ENCODE assay signal across 8 cellular contexts in the genomic region with DNA sequence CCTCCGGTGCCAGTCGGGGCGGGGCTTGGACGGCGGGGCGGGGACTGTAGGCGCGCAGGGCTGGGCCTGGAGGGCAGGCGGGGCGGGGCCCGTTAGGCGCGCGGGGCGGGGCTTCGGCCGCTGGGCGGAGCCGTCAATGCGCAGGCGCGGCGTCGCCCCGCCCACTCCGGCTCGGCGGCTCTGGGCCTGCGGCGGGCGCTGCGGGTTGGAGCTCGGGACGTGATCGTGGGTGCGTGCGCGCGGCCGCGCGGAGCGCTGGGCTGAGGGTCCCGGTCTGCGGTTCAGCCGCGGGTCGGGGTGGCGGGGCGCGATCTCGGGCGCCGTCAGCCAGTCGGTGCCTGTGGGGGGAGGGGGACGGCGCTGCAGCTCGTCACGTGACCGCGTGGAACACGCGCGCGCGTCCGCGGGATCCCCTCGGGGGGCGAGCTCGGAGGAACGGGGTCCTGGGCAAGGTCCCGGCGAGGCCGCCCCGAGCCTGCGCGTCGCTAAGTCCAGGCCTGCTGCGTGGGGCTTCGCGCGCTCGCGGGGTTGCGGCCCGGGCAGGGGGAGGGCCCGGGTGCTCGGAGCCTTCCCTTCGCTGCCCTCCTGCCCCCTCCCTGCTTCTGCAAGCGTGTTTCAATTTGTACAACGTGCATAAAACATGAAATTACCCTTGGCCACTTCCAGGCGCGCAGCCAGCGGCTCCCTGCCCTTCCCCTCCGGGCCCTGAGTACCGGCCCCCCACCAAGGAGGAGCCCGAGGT. TPM values are rescaled to one million over a fixed set of nuclear protein-coding genes. Genes with fewer than 3 reads are reported as not detected.
DNase-seq lines count a peak whose midpoint lies in the region; ATAC-seq, FAIRE-seq and TF ChIP-seq lines count a peak whose summit lies in the region.

A gene (plus strand): TSS at position 164 of the 742 bp plus-strand sequence. CDS start 595 bp downstream, outside the sequence.

- no peaks in the 10 kb centered on the region for H3K4me1 Mint-ChIP-seq in WTC11
- H3K4me1 Mint-ChIP-seq in immature natural killer cell = peaks cover 23 to 35% of the 10 kb centered on the region in 2 donors

- in situ Hi-C loops in ACHN (cut with HindIII; ENCODE audit: low pct_ligation_motif_present, low pct_unique_long_range_greater_than_20kb, low sequenced_read_pairs) = no loop called here

- H3K27me3 ChIP-seq in bronchial epithelial cell (ENCODE audit: control insufficient read depth, insufficient read depth, low read length) = no peaks in the 10 kb centered on the region

- DNase-seq in ACHN (peak; percentile 89), NCI-H2227 treated with DMSO at 0.1 percent for 48 hours (lab: John Stamatoyannopoulos, UW) (peak; percentile 65), WTC11 (ENCODE audit: low spot score) (peak; percentile 96), bronchial epithelial cell (ENCODE audit: low read depth) (peak; percentile 47), immature natural killer cell (peak; percentile 93 to 94 (median 94)), smooth muscle cell of the brain vasculature (ENCODE audit: low read depth, low spot score) (peak; percentile 44)

- H3K36me3 ChIP-seq in bronchial epithelial cell (ENCODE audit: control insufficient read depth, insufficient read depth, low read length) = peaks cover 3% of the 10 kb centered on the region

- ATAC-seq in GM18873 (IDR thresholded peaks at IDR 0.05; ENCODE audit: low FRiP score, unreplicated experiment) (peak; percentile 66), HG03135 (IDR thresholded peaks at IDR 0.05; ENCODE audit: unreplicated experiment) (peak; percentile 77), WTC11 (peak; percentile 96)

- FAIRE-seq in bronchial epithelial cell (lab: Jason Lieb, UNC) = no peak

- H3K27ac Mint-ChIP-seq in WTC11 = no peak within 1 kb of the TSS
- H3K27ac Mint-ChIP-seq in immature natural killer cell = peak within 1 kb of the TSS; percentile 43 to 86 (median 69)

- peaks cover 10% of the 10 kb centered on the region for H3K36me3 Mint-ChIP-seq in WTC11
- H3K36me3 Mint-ChIP-seq in immature natural killer cell = peaks cover 0 to 4% (median 3%) of the 10 kb centered on the region in 3 donors

- H3K9me3 Mint-ChIP-seq in WTC11 (peaks cover 6% of the 10 kb centered on the region; the same call in 1 of the 2 replicates), immature natural killer cell (no peaks in the 10 kb centered on the region)

- CTCF ChIA-PET in WTC11 (lab: Charles Lee) = interaction anchor here (0.8 to 2.8 kb wide), 19 partner anchors 10 to 883 kb away, joined by 3 to 13 read pairs (median 4); a partner anchor contains a TSS

- H3K4me3 Mint-ChIP-seq in WTC11 (peak within 1 kb of the TSS; percentile 79), immature natural killer cell (peak within 1 kb of the TSS; percentile 81 to 86 (median 82))

- H3K27me3 Mint-ChIP-seq in WTC11 (ENCODE audit: low read depth) = peaks cover 14% of the 10 kb centered on the region
- H3K27me3 Mint-ChIP-seq in immature natural killer cell (ENCODE audit: low read depth in 3 of 3) = peaks cover 3 to 26% (median 9%) of the 10 kb centered on the region in 3 donors

- TF ChIP-seq CTCF in WTC11 (IDR thresholded peaks at IDR 0.05) (no peak), bronchial epithelial cell (IDR thresholded peaks at IDR 0.05; ENCODE audit: insufficient read depth, low read length, severe bottlenecking) (no peak)

- POLR2A ChIA-PET in WTC11 (lab: Charles Lee) = interaction anchor here (1.0 to 1.4 kb wide), 2 partner anchors 34 to 48 kb away, joined by 3 read pairs; a partner anchor contains a TSS

- H3K4me3 ChIP-seq in bronchial epithelial cell (ENCODE audit: low read depth, low read length) = peak within 1 kb of the TSS; percentile 62

TF ChIP-seq in WTC11, 78 proteins besides CTCF, POLR2A, EP300 and RAD21 (continues in another document):
- TF ChIP-seq, protein P1, sequence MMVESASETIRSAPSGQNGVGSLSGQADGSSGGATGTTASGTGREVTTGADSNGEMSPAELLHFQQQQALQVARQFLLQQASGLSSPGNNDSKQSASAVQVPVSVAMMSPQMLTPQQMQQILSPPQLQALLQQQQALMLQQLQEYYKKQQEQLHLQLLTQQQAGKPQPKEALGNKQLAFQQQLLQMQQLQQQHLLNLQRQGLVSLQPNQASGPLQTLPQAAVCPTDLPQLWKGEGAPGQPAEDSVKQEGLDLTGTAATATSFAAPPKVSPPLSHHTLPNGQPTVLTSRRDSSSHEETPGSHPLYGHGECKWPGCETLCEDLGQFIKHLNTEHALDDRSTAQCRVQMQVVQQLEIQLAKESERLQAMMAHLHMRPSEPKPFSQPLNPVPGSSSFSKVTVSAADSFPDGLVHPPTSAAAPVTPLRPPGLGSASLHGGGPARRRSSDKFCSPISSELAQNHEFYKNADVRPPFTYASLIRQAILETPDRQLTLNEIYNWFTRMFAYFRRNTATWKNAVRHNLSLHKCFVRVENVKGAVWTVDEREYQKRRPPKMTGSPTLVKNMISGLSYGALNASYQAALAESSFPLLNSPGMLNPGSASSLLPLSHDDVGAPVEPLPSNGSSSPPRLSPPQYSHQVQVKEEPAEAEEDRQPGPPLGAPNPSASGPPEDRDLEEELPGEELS (CRISPR knock-in tag; IDR thresholded peaks at IDR 0.05) = 0 out of 2 replicates have a peak, but pooled peaks have one; percentile 59
- TF ChIP-seq ZNF317 (CRISPR knock-in tag; IDR thresholded peaks at IDR 0.05; ENCODE audit: borderline replicate concordance, low read depth) (peak; percentile 37; the same call in 1 of the 2 replicates), SMAD4 (CRISPR knock-in tag; IDR thresholded peaks at IDR 0.05) (no peak; the same call in 1 of the 2 replicates), EMX1 (CRISPR knock-in tag; IDR thresholded peaks at IDR 0.05) (0 out of 2 replicates have a peak, but pooled peaks have one; percentile 12), NFE2L1 (CRISPR knock-in tag; IDR thresholded peaks at IDR 0.05) (no peak), SOX15 (CRISPR knock-in tag; IDR thresholded peaks at IDR 0.05) (no peak), PRRX2 (CRISPR knock-in tag; IDR thresholded peaks at IDR 0.05) (no peak), ATF1 (CRISPR knock-in tag; IDR thresholded peaks at IDR 0.05) (no peak)
- TF ChIP-seq, protein P2, sequence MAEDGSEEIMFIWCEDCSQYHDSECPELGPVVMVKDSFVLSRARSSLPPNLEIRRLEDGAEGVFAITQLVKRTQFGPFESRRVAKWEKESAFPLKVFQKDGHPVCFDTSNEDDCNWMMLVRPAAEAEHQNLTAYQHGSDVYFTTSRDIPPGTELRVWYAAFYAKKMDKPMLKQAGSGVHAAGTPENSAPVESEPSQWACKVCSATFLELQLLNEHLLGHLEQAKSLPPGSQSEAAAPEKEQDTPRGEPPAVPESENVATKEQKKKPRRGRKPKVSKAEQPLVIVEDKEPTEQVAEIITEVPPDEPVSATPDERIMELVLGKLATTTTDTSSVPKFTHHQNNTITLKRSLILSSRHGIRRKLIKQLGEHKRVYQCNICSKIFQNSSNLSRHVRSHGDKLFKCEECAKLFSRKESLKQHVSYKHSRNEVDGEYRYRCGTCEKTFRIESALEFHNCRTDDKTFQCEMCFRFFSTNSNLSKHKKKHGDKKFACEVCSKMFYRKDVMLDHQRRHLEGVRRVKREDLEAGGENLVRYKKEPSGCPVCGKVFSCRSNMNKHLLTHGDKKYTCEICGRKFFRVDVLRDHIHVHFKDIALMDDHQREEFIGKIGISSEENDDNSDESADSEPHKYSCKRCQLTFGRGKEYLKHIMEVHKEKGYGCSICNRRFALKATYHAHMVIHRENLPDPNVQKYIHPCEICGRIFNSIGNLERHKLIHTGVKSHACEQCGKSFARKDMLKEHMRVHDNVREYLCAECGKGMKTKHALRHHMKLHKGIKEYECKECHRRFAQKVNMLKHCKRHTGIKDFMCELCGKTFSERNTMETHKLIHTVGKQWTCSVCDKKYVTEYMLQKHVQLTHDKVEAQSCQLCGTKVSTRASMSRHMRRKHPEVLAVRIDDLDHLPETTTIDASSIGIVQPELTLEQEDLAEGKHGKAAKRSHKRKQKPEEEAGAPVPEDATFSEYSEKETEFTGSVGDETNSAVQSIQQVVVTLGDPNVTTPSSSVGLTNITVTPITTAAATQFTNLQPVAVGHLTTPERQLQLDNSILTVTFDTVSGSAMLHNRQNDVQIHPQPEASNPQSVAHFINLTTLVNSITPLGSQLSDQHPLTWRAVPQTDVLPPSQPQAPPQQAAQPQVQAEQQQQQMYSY (CRISPR knock-in tag; IDR thresholded peaks at IDR 0.05) = no peak
- TF ChIP-seq, protein P3, sequence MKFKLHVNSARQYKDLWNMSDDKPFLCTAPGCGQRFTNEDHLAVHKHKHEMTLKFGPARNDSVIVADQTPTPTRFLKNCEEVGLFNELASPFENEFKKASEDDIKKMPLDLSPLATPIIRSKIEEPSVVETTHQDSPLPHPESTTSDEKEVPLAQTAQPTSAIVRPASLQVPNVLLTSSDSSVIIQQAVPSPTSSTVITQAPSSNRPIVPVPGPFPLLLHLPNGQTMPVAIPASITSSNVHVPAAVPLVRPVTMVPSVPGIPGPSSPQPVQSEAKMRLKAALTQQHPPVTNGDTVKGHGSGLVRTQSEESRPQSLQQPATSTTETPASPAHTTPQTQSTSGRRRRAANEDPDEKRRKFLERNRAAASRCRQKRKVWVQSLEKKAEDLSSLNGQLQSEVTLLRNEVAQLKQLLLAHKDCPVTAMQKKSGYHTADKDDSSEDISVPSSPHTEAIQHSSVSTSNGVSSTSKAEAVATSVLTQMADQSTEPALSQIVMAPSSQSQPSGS (CRISPR knock-in tag; IDR thresholded peaks at IDR 0.05; ENCODE audit: borderline replicate concordance, low read depth) = no peak
- TF ChIP-seq, protein P4, sequence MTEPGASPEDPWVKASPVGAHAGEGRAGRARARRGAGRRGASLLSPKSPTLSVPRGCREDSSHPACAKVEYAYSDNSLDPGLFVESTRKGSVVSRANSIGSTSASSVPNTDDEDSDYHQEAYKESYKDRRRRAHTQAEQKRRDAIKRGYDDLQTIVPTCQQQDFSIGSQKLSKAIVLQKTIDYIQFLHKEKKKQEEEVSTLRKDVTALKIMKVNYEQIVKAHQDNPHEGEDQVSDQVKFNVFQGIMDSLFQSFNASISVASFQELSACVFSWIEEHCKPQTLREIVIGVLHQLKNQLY (CRISPR knock-in tag; IDR thresholded peaks at IDR 0.05) = no peak

RNA-seq across cellular contexts. Expression of the gene that starts here (rescaled TPM):
- total RNA-seq in WTC11 (2021) (22.7 to 28.1 TPM (median 26.8 TPM) in 3 replicates), bronchial epithelial cell (10.3 and 12.7 TPM in 2 replicates)
- 1 to 10 TPM in 2 of 3 donors, under 1 TPM in 1; 0.49 to 2.9 (median 1.5) TPM for polyA plus RNA-seq in immature natural killer cell

Comparison
In these comparisons a context has a peak if more than half of its experiments do, and no peak if none do; other contexts are left out.
1. Peak in every context shown above with its lines: DNase-seq, ATAC-seq and H3K4me3 ChIP-seq.
2. DNase-seq: peak in every context shown above with its lines; median percentile 96 in WTC11; 94 in immature natural killer cell; 89 in ACHN; 65 in NCI-H2227 treated with DMSO at 0.1 percent for 48 hours; 47 in bronchial epithelial cell; 44 in smooth muscle cell of the brain vasculature.